1 cellular context compared by ENCODE assay signal in the genomic region with DNA sequence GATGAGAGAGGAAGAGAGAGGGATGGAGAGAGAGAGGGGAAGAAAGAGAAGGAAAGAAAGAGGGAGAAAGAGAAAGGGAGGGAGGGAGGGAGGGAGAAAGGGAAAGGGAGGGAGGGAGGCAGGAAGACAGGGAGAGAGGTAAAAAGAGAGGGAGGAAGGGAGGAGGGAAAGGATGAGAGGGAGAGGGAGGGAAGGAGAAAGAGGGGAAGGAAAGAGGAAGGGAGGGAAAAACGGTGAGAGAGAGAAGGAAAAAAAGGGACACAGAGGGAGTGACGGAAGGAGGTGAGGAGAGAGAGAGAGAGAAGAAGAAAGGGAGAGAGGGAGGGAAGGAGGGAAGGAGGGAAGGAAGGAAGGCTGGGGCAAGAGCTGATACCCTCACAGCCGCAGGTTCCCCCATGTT.
TF ChIP-seq lines count a peak whose summit lies in the region.

No MANE protein-coding gene starts in this region.

TF ChIP-seq in HepG2, 621 proteins besides CTCF, POLR2A, EP300 and RAD21:
- TF ChIP-seq SNAPC4 (CRISPR knock-in tag; IDR thresholded peaks at IDR 0.05) (no peak), SMAD3 (CRISPR knock-in tag; IDR thresholded peaks at IDR 0.05) (no peak), ZNF446 (CRISPR knock-in tag; IDR thresholded peaks at IDR 0.05) (no peak)
- TF ChIP-seq, protein P1, sequence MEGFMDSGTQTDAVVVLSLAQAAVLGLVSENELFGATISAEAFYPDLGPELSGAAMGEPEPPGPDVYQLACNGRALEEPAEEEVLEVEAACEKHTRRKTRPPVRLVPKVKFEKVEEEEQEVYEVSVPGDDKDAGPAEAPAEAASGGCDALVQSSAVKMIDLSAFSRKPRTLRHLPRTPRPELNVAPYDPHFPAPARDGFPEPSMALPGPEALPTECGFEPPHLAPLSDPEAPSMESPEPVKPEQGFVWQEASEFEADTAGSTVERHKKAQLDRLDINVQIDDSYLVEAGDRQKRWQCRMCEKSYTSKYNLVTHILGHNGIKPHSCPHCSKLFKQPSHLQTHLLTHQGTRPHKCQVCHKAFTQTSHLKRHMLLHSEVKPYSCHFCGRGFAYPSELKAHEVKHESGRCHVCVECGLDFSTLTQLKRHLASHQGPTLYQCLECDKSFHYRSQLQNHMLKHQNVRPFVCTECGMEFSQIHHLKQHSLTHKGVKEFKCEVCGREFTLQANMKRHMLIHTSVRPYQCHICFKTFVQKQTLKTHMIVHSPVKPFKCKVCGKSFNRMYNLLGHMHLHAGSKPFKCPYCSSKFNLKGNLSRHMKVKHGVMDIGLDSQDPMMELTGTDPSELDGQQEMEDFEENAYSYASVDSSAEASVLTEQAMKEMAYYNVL (CRISPR knock-in tag; IDR thresholded peaks at IDR 0.05; ENCODE audit: borderline replicate concordance): peak; percentile 63; the same call in 1 of the 2 replicates
